In genomic region chr5:302416-302815, GRCh38 we compare ENCODE assay signal across 8 cellular contexts. TPM values are rescaled to one million over a fixed set of nuclear protein-coding genes. Genes with fewer than 3 reads are reported as not detected.
DNase-seq lines count a peak whose midpoint lies in the region; ATAC-seq, FAIRE-seq and TF ChIP-seq lines count a peak whose summit lies in the region.
"Not testable (repeated sequence)": the region's sequence is repeated elsewhere in the genome, so short reads cannot be mapped to it uniquely, and the experiment has no call there.

No MANE protein-coding gene starts in this region.

- H3K4me1 Mint-ChIP-seq in CD4-positive, CD25-positive, alpha-beta regulatory T cell, result peaks cover 5 to 31% (median 12%) of the 10 kb centered on the region in 4 donors
- H3K4me1 Mint-ChIP-seq in stimulated activated effector memory CD8-positive, alpha-beta T cell treated with anti-CD3 and anti-CD28 coated beads, Interleukin-12 subunit alpha, Interleukin-12 subunit beta, amount 100 ng/mL, for 72 hours, result peaks cover 24% of the 10 kb centered on the region

- H2BK15ac ChIP-seq in H1 (ENCODE audit: low read length), result 0 out of 2 replicates have a peak overlapping the region, but pooled peaks have one; percentile 46

- not testable (repeated sequence) for H3K18ac ChIP-seq in H1 (ENCODE audit: extremely low read depth, low read length)

- peak overlapping the region in 2 of 3 donors; percentile 71 to 73 for H3K27ac Mint-ChIP-seq in CD4-positive, CD25-positive, alpha-beta regulatory T cell
- H3K27ac Mint-ChIP-seq in stimulated activated effector memory CD8-positive, alpha-beta T cell treated with anti-CD3 and anti-CD28 coated beads, Interleukin-12 subunit alpha, Interleukin-12 subunit beta, amount 100 ng/mL, for 72 hours, result peak overlapping the region; percentile 56

- H2BK12ac ChIP-seq in H1 (ENCODE audit: low read depth, low read length), result not testable (repeated sequence)

- TF ChIP-seq CTCF in Peyer's patch (IDR thresholded peaks at IDR 0.05); H1 (IDR thresholded peaks at IDR 0.05; ENCODE audit: control extremely low read depth in 1 of 3, insufficient read depth in 1 of 3, low read depth in 1 of 3, low read length in 3 of 3): not testable (repeated sequence)

- not testable (repeated sequence) for H3K23me2 ChIP-seq in H1 (ENCODE audit: low read depth, low read length)

- not testable (repeated sequence) for TF ChIP-seq POLR2A in Peyer's patch (IDR thresholded peaks at IDR 0.05); H1 (IDR thresholded peaks at IDR 0.05; ENCODE audit: control extremely low read depth in 1 of 2, low read depth in 2 of 2, low read length in 2 of 2)

- H3K4me1 ChIP-seq in CD4-positive, CD25-positive, alpha-beta regulatory T cell (ENCODE audit: control insufficient read depth, insufficient read depth, low read length, poor library complexity, severe bottlenecking), result not testable (repeated sequence)
- H3K4me1 ChIP-seq in Peyer's patch (peaks cover 0 to 18% (median 0%) of the 10 kb centered on the region in 4 donors), H1 (replicated peaks in 1 of 4; ENCODE audit: control insufficient read depth in 3 of 4, insufficient read depth in 4 of 4, low read length in 3 of 4) (peaks cover 0 to 12% (median 5%) of the 10 kb centered on the region in 4 experiments; a peak in 3 of 7 replicates)

- H3K23ac ChIP-seq in H1 (ENCODE audit: insufficient read length), result not testable (repeated sequence)

- H3K36me3 Mint-ChIP-seq in CD4-positive, CD25-positive, alpha-beta regulatory T cell, result peaks cover 16% of the 10 kb centered on the region
- H3K36me3 Mint-ChIP-seq in stimulated activated effector memory CD8-positive, alpha-beta T cell treated with anti-CD3 and anti-CD28 coated beads, Interleukin-12 subunit alpha, Interleukin-12 subunit beta, amount 100 ng/mL, for 72 hours, result peaks cover 14% of the 10 kb centered on the region

- H2BK5ac ChIP-seq in H1 (ENCODE audit: low read depth, low read length), result not testable (repeated sequence)

- CTCF ChIA-PET in H1 (lab: Charles Lee; ENCODE audit: partially characterized antibody), result interaction anchor here (1.7 to 2.1 kb wide), 3 partner anchors 10 to 18 kb away, joined by 3 to 8 read pairs (median 6); no protein-coding TSS in a partner anchor

- H3K56ac ChIP-seq in H1 (replicated peaks; ENCODE audit: insufficient read length, low read depth, low read length), result not testable (repeated sequence)

- not testable (repeated sequence) for FAIRE-seq in H1 (lab: Jason Lieb, UNC)

- H3K4me3 ChIP-seq in CD4-positive, CD25-positive, alpha-beta regulatory T cell (ENCODE audit: low read depth, low read length); Peyer's patch; H1 (ENCODE audit: extremely low read depth in 1 of 4, insufficient read depth in 2 of 4, low read depth in 3 of 4, low read length in 4 of 4): not testable (repeated sequence)

- H3K27ac ChIP-seq in CD4-positive, CD25-positive, alpha-beta regulatory T cell (ENCODE audit: insufficient read depth, low read length, poor library complexity, severe bottlenecking); H1 (ENCODE audit: low read depth, low read length): not testable (repeated sequence)
- H3K27ac ChIP-seq in Peyer's patch, result peak overlapping the region in 1 of 4 donors; percentile 55

- TF ChIP-seq RAD21 in H1 (IDR thresholded peaks at IDR 0.05 in 1 of 2, conservative IDR thresholded peaks at IDR 0.05 in 1 of 2; ENCODE audit: low read depth in 2 of 2, low read length in 2 of 2), result not testable (repeated sequence)

- not testable (repeated sequence) for H3K14ac ChIP-seq in H1 (ENCODE audit: insufficient read length)

- H3K79me1 ChIP-seq in H1 (ENCODE audit: low read depth, low read length), result not testable (repeated sequence)

- not testable (repeated sequence) for H2AK5ac ChIP-seq in H1 (ENCODE audit: low read depth, low read length)

- not testable (repeated sequence) for H3K9ac ChIP-seq in H1 (replicated peaks in 1 of 4; ENCODE audit: extremely low read depth in 1 of 4, low read depth in 3 of 4, low read length in 3 of 4)

- POLR2A ChIA-PET in H1 (lab: Charles Lee; ENCODE audit: partially characterized antibody), result interaction anchor here (0.6 to 1.8 kb wide), 8 partner anchors 10 to 255 kb away, joined by 3 to 8 read pairs (median 3); partner anchors contain the start of gene AHRR

- not testable (repeated sequence) for H3K27me3 ChIP-seq in CD4-positive, CD25-positive, alpha-beta regulatory T cell (ENCODE audit: control insufficient read depth, insufficient read depth, low read length); Peyer's patch; H1 (replicated peaks in 1 of 4; ENCODE audit: control insufficient read depth in 3 of 4, extremely low read depth in 1 of 4, insufficient read depth in 3 of 4, low read length in 3 of 4)

- not testable (repeated sequence) for H2BK120ac ChIP-seq in H1 (replicated peaks; ENCODE audit: low read depth, low read length)

- TF ChIP-seq EP300 in H1 (IDR thresholded peaks at IDR 0.05; ENCODE audit: borderline replicate concordance in 1 of 2, low read depth in 2 of 2, low read length in 2 of 2), result not testable (repeated sequence)

- not testable (repeated sequence) for ATAC-seq in CD4-positive, CD25-positive, alpha-beta regulatory T cell (ENCODE audit: low read depth in 2 of 2); stimulated activated effector memory CD8-positive, alpha-beta T cell treated with anti-CD3 and anti-CD28 coated beads, Interleukin-12 subunit alpha, Interleukin-12 subunit beta, amount 100 ng/mL, for 72 hours

- WGBS in H1 (ENCODE audit: extremely low coverage in 1 of 2, insufficient coverage in 1 of 2, insufficient read length in 1 of 2, insufficient replicate concordance in 2 of 2, low coverage in 1 of 2, low lambda C conversion rate in 2 of 2, missing lambda C conversion rate in 1 of 2), 2 experiments, result 90% methylated on average over 8 of the region's 8 CpGs; no CpG with 5 or more reads in 1 of the 2 experiments

- H3K36me3 ChIP-seq in CD4-positive, CD25-positive, alpha-beta regulatory T cell (ENCODE audit: control insufficient read depth, insufficient read depth, low read length), result peaks cover 23% of the 10 kb centered on the region
- H3K36me3 ChIP-seq in Peyer's patch, result peaks cover 0 to 25% (median 0%) of the 10 kb centered on the region in 3 donors
- H3K36me3 ChIP-seq in H1 (ENCODE audit: control insufficient read depth in 2 of 4, insufficient read depth in 4 of 4, low read length in 3 of 4), result not testable (repeated sequence)

- H4K91ac ChIP-seq in H1 (replicated peaks; ENCODE audit: insufficient read length, low read length), result not testable (repeated sequence)

- not testable (repeated sequence) for H4K8ac ChIP-seq in H1 (ENCODE audit: extremely low read depth, insufficient read depth, low read length)

- H3K4me3 Mint-ChIP-seq in CD4-positive, CD25-positive, alpha-beta regulatory T cell; stimulated activated effector memory CD8-positive, alpha-beta T cell treated with anti-CD3 and anti-CD28 coated beads, Interleukin-12 subunit alpha, Interleukin-12 subunit beta, amount 100 ng/mL, for 72 hours: not testable (repeated sequence)

- H4K5ac ChIP-seq in H1 (ENCODE audit: insufficient read length, low read depth, low read length), result not testable (repeated sequence)

- H3K27me3 Mint-ChIP-seq in CD4-positive, CD25-positive, alpha-beta regulatory T cell, result not testable (repeated sequence)

- not testable (repeated sequence) for H3K9me3 Mint-ChIP-seq in CD4-positive, CD25-positive, alpha-beta regulatory T cell; stimulated activated effector memory CD8-positive, alpha-beta T cell treated with anti-CD3 and anti-CD28 coated beads, Interleukin-12 subunit alpha, Interleukin-12 subunit beta, amount 100 ng/mL, for 72 hours

- H2AFZ ChIP-seq in H1 (ENCODE audit: low read length), result not testable (repeated sequence)

- H3K4me2 ChIP-seq in H1 (ENCODE audit: insufficient read depth in 1 of 2, low read depth in 2 of 2, low read length in 2 of 2), result not testable (repeated sequence)

- not testable (repeated sequence) for H2BK20ac ChIP-seq in H1 (ENCODE audit: low read length)

- not testable (repeated sequence) for H3K4ac ChIP-seq in H1 (replicated peaks; ENCODE audit: insufficient read length, low read depth, low read length)

- H3K79me2 ChIP-seq in H1 (ENCODE audit: control insufficient read depth in 1 of 2, insufficient read depth in 2 of 2, low read length in 2 of 2), result peaks cover 0 to 10% of the 10 kb centered on the region in 2 experiments; a peak in 1 of 4 replicates

- H4K20me1 ChIP-seq in H1 (replicated peaks in 1 of 2; ENCODE audit: control insufficient read depth in 1 of 2, insufficient read depth in 2 of 2, low read length in 2 of 2), result not testable (repeated sequence)

- not testable (repeated sequence) for DNase-seq in CD4-positive, CD25-positive, alpha-beta regulatory T cell; H1 (ENCODE audit: low read depth in 1 of 2, low spot score in 2 of 2); stimulated activated effector memory CD8-positive, alpha-beta T cell treated with anti-CD3 and anti-CD28 coated beads, Interleukin-12 subunit alpha, Interleukin-12 subunit beta, amount 100 ng/mL, for 72 hours (ENCODE audit: low spot score in 2 of 2)
- DNase-seq in DMS79 (lab: John Stamatoyannopoulos, UW) (peak; percentile 94), NCI-H1417 treated with DMSO at 0.1 percent for 48 hours (lab: John Stamatoyannopoulos, UW) (peak; percentile 53), NCI-H2107 (lab: John Stamatoyannopoulos, UW) (peak; percentile 58), NCI-H526 (lab: John Stamatoyannopoulos, UW) (peak; percentile 67 to 72), Peyer's patch (peak in 2 of 3 donors; percentile 42 to 54)

- H3K9me3 ChIP-seq in CD4-positive, CD25-positive, alpha-beta regulatory T cell (ENCODE audit: control insufficient read depth in 2 of 2, low read length in 2 of 2); Peyer's patch; H1 (ENCODE audit: insufficient read depth in 2 of 2, low read depth in 1 of 2, low read length in 1 of 2): not testable (repeated sequence)

RNA-seq across cellular contexts. Expression of gene AHRR, which starts 19.1 kb away (rescaled TPM):
- 4.5 TPM for total RNA-seq in CD4-positive, CD25-positive, alpha-beta regulatory T cell
- polyA plus RNA-seq in CD4-positive, CD25-positive, alpha-beta regulatory T cell, result under 1 TPM; 0.20 to 0.82 (median 0.62) TPM
- 10 to 100 TPM in 1 of 4 donors, 1 to 10 TPM in 3; 1.6 to 28.1 (median 2.4) TPM for total RNA-seq in Peyer's patch
- 0.80 and 1.4 TPM in 2 replicates for total RNA-seq in H1 (2021; fragmentation: NEBNext Ultra II Directional; extraction: Animal tissue kit (Norgen Biotek cat#: 25700))
- 0.41 and 0.97 TPM in 2 replicates for polyA plus RNA-seq in H1 (2011; rRNA removed)
- 0.72 TPM for polyA plus RNA-seq in H1 (2011; cell fraction: cytosol; rRNA removed)
- polyA plus RNA-seq in H1 (2011; cell fraction: nucleus; rRNA removed), result 3.3 TPM
- polyA plus RNA-seq in H1 (2012, experiment 1 of 2), result 0.36 to 0.64 TPM (median 0.48 TPM) in 4 replicates
- polyA plus RNA-seq in H1 (2012, experiment 2 of 2), result 0.49 TPM
- 0.28 TPM for polyA plus RNA-seq in H1 (2013, experiment 1 of 2)
- 0.15 TPM for polyA plus RNA-seq in H1 (2013, experiment 2 of 2)
- 0.49 and 0.50 TPM in 2 replicates for polyA minus RNA-seq in H1 (2011; rRNA and poly(A)+ RNA removed)
- 0.66 TPM for polyA minus RNA-seq in H1 (2011; cell fraction: cytosol; rRNA and poly(A)+ RNA removed)
- polyA minus RNA-seq in H1 (2011; cell fraction: nucleus; rRNA and poly(A)+ RNA removed), result 1.5 TPM

RNA-seq across cellular contexts. Expression of gene PDCD6, which starts 31.0 kb away (rescaled TPM):
- total RNA-seq in CD4-positive, CD25-positive, alpha-beta regulatory T cell, result 55.3 TPM
- 100 to 1,000 TPM; 218 to 245 (median 231) TPM for polyA plus RNA-seq in CD4-positive, CD25-positive, alpha-beta regulatory T cell
- 100 to 1,000 TPM in 2 of 4 donors, 10 to 100 TPM in 2; 75.9 to 114 (median 96.0) TPM for total RNA-seq in Peyer's patch
- 73.8 and 74.2 TPM in 2 replicates for total RNA-seq in H1 (2021; fragmentation: NEBNext Ultra II Directional; extraction: Animal tissue kit (Norgen Biotek cat#: 25700))
- polyA plus RNA-seq in H1 (2011; rRNA removed), result 150 and 193 TPM in 2 replicates
- 191 TPM for polyA plus RNA-seq in H1 (2011; cell fraction: cytosol; rRNA removed)
- polyA plus RNA-seq in H1 (2011; cell fraction: nucleus; rRNA removed), result 139 TPM
- 119 to 129 TPM (median 120 TPM) in 4 replicates for polyA plus RNA-seq in H1 (2012, experiment 1 of 2)
- polyA plus RNA-seq in H1 (2012, experiment 2 of 2), result 43.2 TPM
- 56.0 TPM for polyA plus RNA-seq in H1 (2013, experiment 1 of 2)
- polyA plus RNA-seq in H1 (2013, experiment 2 of 2), result 59.2 TPM
- polyA minus RNA-seq in H1 (2011; rRNA and poly(A)+ RNA removed), result 122 and 146 TPM in 2 replicates
- 59.1 TPM for polyA minus RNA-seq in H1 (2011; cell fraction: cytosol; rRNA and poly(A)+ RNA removed)
- polyA minus RNA-seq in H1 (2011; cell fraction: nucleus; rRNA and poly(A)+ RNA removed), result 53.7 TPM
